8 cellular contexts compared by ENCODE assay signal in genomic region chr13:20525601-20526544, GRCh38. TPM values are rescaled to one million over a fixed set of nuclear protein-coding genes. Genes with fewer than 3 reads are reported as not detected.
DNase-seq lines count a peak whose midpoint lies in the region; ATAC-seq and TF ChIP-seq lines count a peak whose summit lies in the region.

Gene CRYL1 (minus strand): TSS chr13:20525857. CDS start chr13:20525794, 63 bp downstream.

- peaks cover 0 to 35% (median 2%) of the 10 kb centered on the region in 4 donors for H3K4me1 ChIP-seq in right lobe of liver

- intact Hi-C loops in right lobe of liver (cut with DNase I), result no loop called here

- POLR2A ChIA-PET in AG04449 (lab: Yijun Ruan, JAX), result interaction anchor here (0.5 kb wide), 1 partner anchor 26 kb away, joined by 3 read pairs; no protein-coding TSS in a partner anchor

- H3K27ac ChIP-seq in right lobe of liver, result peak within 1 kb of the TSS; percentile 95 to 100 (median 99)

- H3K36me3 ChIP-seq in right lobe of liver, result no peaks in the 10 kb centered on the region

- H3K27me3 ChIP-seq in right lobe of liver, result no peaks in the 10 kb centered on the region

- ATAC-seq in GM18909 (IDR thresholded peaks at IDR 0.05; ENCODE audit: poor library complexity, unreplicated experiment) (peak; percentile 77), HG03175 (IDR thresholded peaks at IDR 0.05; ENCODE audit: unreplicated experiment) (peak; percentile 72), right lobe of liver (peak; percentile 80 to 94 (median 88))

- DNase-seq in AG04449 (ENCODE audit: low read depth, low spot score), result peak; percentile 9
- peak; percentile 65 for DNase-seq in NCI-H69 (lab: John Stamatoyannopoulos, UW)
- DNase-seq in activated CD4-positive, alpha-beta T cell treated with anti-CD3 and anti-CD28 coated beads, Interleukin-2, amount 50 U/mL, for 4 hours, result peak; percentile 63 to 67
- DNase-seq in dermis microvascular lymphatic vessel endothelial cell (ENCODE audit: low read depth in 2 of 2), result peak; percentile 49 to 89
- peak; percentile 89 to 90 (median 90) for DNase-seq in right lobe of liver
- peak; percentile 70 for DNase-seq in stimulated activated CD4-positive, alpha-beta T cell treated with anti-CD3 and anti-CD28 coated beads, Interleukin-4, amount 100 ng/mL, for 24 hours

- 0% methylated on average over 13 of the region's 89 CpGs for WGBS in right lobe of liver (ENCODE audit: insufficient coverage, low coverage, low lambda C conversion rate, missing lambda C conversion rate)

- TF ChIP-seq CTCF in AG04449 (IDR thresholded peaks at IDR 0.05; ENCODE audit: insufficient read depth, low read length, missing control alignments), result no peak
- no peak for TF ChIP-seq CTCF in right lobe of liver (IDR thresholded peaks at IDR 0.05)

- peak; percentile 89 for TF ChIP-seq POLR2A in right lobe of liver (IDR thresholded peaks at IDR 0.05)

- no peaks in the 10 kb centered on the region for H3K9me3 ChIP-seq in right lobe of liver

- H3K4me3 ChIP-seq in AG04449 (ENCODE audit: low read depth, low read length) (peak within 1 kb of the TSS; percentile 71), right lobe of liver (peak within 1 kb of the TSS; percentile 83 to 96 (median 88))

- CTCF ChIA-PET in AG04449 (lab: Yijun Ruan, JAX), result no interaction called here

RNA-seq across cellular contexts. Expression of gene CRYL1, which starts in this region (rescaled TPM):
- total RNA-seq in dermis microvascular lymphatic vessel endothelial cell (36.8 and 40.7 TPM in 2 replicates), right lobe of liver (100 to 1,000 TPM; 111 to 185 (median 151) TPM)

Comparison
In these comparisons a context has a peak if more than half of its experiments do, and no peak if none do; other contexts are left out.
1. Peak in every context shown above with its lines: DNase-seq, ATAC-seq, H3K4me3 ChIP-seq and H3K27ac ChIP-seq.
2. DNase-seq: peak in every context shown above with its lines; median percentile 90 in right lobe of liver; 70 in stimulated activated CD4-positive, alpha-beta T cell treated with anti-CD3 and anti-CD28 coated beads, Interleukin-4, amount 100 ng/mL, for 24 hours; 69 in dermis microvascular lymphatic vessel endothelial cell; 65 in NCI-H69; 65 in activated CD4-positive, alpha-beta T cell treated with anti-CD3 and anti-CD28 coated beads, Interleukin-2, amount 50 U/mL, for 4 hours; 9 in AG04449.